Comparison of ENCODE assay signal across 6 cellular contexts in genomic region chr2:241150660-241151530, GRCh38. TPM values are rescaled to one million over a fixed set of nuclear protein-coding genes. Genes with fewer than 3 reads are reported as not detected.
A peak's percentile ranks its signal among the peaks of the same experiment; 100 is the strongest.
DNase-seq lines count a peak whose midpoint lies in the region; ATAC-seq and FAIRE-seq lines count a peak whose summit lies in the region.

No MANE protein-coding gene starts in this region.

- H3K27ac Mint-ChIP-seq in activated naive CD8-positive, alpha-beta T cell treated with anti-CD3 and anti-CD28 coated beads for 36 hours, result peak overlapping the region; percentile 86

- peak overlapping the region; percentile 38 for H3K27ac ChIP-seq in GM23248
- H3K27ac ChIP-seq in mesodermal cell (ENCODE audit: low read depth, low read length, severe bottlenecking), result no peak overlapping the region

- DNase-seq in GM23248 (peak; percentile 61), frontal cortex (ENCODE audit: low spot score in 2 of 2) (no peak), NCI-H2171 treated with DMSO at 0.1 percent for 48 hours (lab: John Stamatoyannopoulos, UW) (no peak)
- DNase-seq in activated naive CD8-positive, alpha-beta T cell treated with anti-CD3 and anti-CD28 coated beads for 36 hours, result no peak

- no peak for FAIRE-seq in frontal cortex (lab: Jason Lieb, UNC)

- H3K4me1 ChIP-seq in GM23248 (ENCODE audit: insufficient read depth) (peaks cover 21% of the 10 kb centered on the region), mesodermal cell (ENCODE audit: control insufficient read depth, insufficient read depth, low read length, poor library complexity, severe bottlenecking) (peaks cover 9% of the 10 kb centered on the region)

- peak overlapping the region; percentile 88 for H3K9ac ChIP-seq in GM23248

- H3F3A ChIP-seq in GM23248 (ENCODE audit: insufficient read depth), result peaks cover 9% of the 10 kb centered on the region

- H3K36me3 Mint-ChIP-seq in activated naive CD8-positive, alpha-beta T cell treated with anti-CD3 and anti-CD28 coated beads for 36 hours, result peaks cover 8% of the 10 kb centered on the region

- no peaks in the 10 kb centered on the region for H3K27me3 Mint-ChIP-seq in activated naive CD8-positive, alpha-beta T cell treated with anti-CD3 and anti-CD28 coated beads for 36 hours

- H4K20me1 ChIP-seq in GM23248 (ENCODE audit: insufficient read depth), result no peaks in the 10 kb centered on the region

- no peaks in the 10 kb centered on the region for H3K9me2 ChIP-seq in GM23248 (ENCODE audit: insufficient read depth)

- H3K9me3 ChIP-seq in GM23248 (ENCODE audit: low read depth) (no peaks in the 10 kb centered on the region), mesodermal cell (ENCODE audit: control insufficient read depth, low read length) (no peaks in the 10 kb centered on the region)

- H2AFZ ChIP-seq in GM23248, result peak overlapping the region; percentile 91

- WGBS in GM23248 (ENCODE audit: low coverage in 1 of 2, low lambda C conversion rate in 2 of 2, missing lambda C conversion rate in 2 of 2), 2 experiments, result 3 to 7% methylated on average over 19 to 33 of the region's 37 CpGs
- 17 to 19% methylated on average over 35 to 36 of the region's 37 CpGs for WGBS in mesodermal cell (ENCODE audit: insufficient coverage in 2 of 2), 2 experiments

- no peaks in the 10 kb centered on the region for H3K9me3 Mint-ChIP-seq in activated naive CD8-positive, alpha-beta T cell treated with anti-CD3 and anti-CD28 coated beads for 36 hours

- peak overlapping the region; percentile 88 for H3K4me3 ChIP-seq in GM23248
- H3K4me3 ChIP-seq in mesodermal cell (ENCODE audit: extremely low read depth, insufficient read depth, low read length, poor library complexity, severe bottlenecking), result peak overlapping the region; percentile 90

- H3K4me3 Mint-ChIP-seq in activated naive CD8-positive, alpha-beta T cell treated with anti-CD3 and anti-CD28 coated beads for 36 hours, result peak overlapping the region; percentile 95

- ATAC-seq in HG03025 (IDR thresholded peaks at IDR 0.05; ENCODE audit: low FRiP score, unreplicated experiment), result no peak

- in situ Hi-C loops in GM23248 (cut with MboI), result no loop called here

- H3K4me1 Mint-ChIP-seq in activated naive CD8-positive, alpha-beta T cell treated with anti-CD3 and anti-CD28 coated beads for 36 hours, result peaks cover 48% of the 10 kb centered on the region

- no peaks in the 10 kb centered on the region for H3K36me3 ChIP-seq in GM23248 (ENCODE audit: low read depth)
- H3K36me3 ChIP-seq in mesodermal cell (ENCODE audit: control insufficient read depth, insufficient read depth, low read length), result peaks cover 7% of the 10 kb centered on the region

- H3K27me3 ChIP-seq in GM23248 (replicated peaks; ENCODE audit: insufficient read depth), result no peaks in the 10 kb centered on the region

- peak overlapping the region; percentile 95 for H3K4me2 ChIP-seq in GM23248 (ENCODE audit: unreplicated experiment)

- peaks cover 24% of the 10 kb centered on the region for H3K79me2 ChIP-seq in GM23248 (ENCODE audit: insufficient read depth)

RNA-seq across cellular contexts. Expression of gene PPP1R7, which starts 0.6 kb away (rescaled TPM):
- total RNA-seq in GM23248 (2014; rRNA removed; shearing (Covaris generic)), result 44.6 and 53.1 TPM in 2 replicates
- polyA plus RNA-seq in GM23248 (2016; fragmentation: Nextera tagmentation; extraction: Ambion mirVana), result 107 and 110 TPM in 2 replicates
- 10 to 100 TPM; 80.4 to 85.1 TPM for total RNA-seq in activated naive CD8-positive, alpha-beta T cell treated with anti-CD3 and anti-CD28 coated beads for 36 hours
- polyA plus RNA-seq in mesodermal cell (2013, experiment 1 of 2), result 65.2 TPM
- 64.8 TPM for polyA plus RNA-seq in mesodermal cell (2013, experiment 2 of 2)
- 48.9 TPM for total RNA-seq in frontal cortex

RNA-seq across cellular contexts. Expression of gene PASK, which starts 1.6 kb away (rescaled TPM):
- total RNA-seq in GM23248 (2014; rRNA removed; shearing (Covaris generic)), result 0.38 and 2.1 TPM in 2 replicates
- polyA plus RNA-seq in GM23248 (2016; fragmentation: Nextera tagmentation; extraction: Ambion mirVana), result 0.56 and 0.91 TPM in 2 replicates
- 10 to 100 TPM; 68.5 to 76.4 TPM for total RNA-seq in activated naive CD8-positive, alpha-beta T cell treated with anti-CD3 and anti-CD28 coated beads for 36 hours
- 11.5 TPM for polyA plus RNA-seq in mesodermal cell (2013, experiment 1 of 2)
- polyA plus RNA-seq in mesodermal cell (2013, experiment 2 of 2), result 7.6 TPM
- 15.1 TPM for total RNA-seq in frontal cortex

RNA-seq across cellular contexts. Expression of gene ANO7, which starts 37.6 kb away (rescaled TPM):
- 0.22 and 0.38 TPM in 2 replicates for total RNA-seq in GM23248 (2014; rRNA removed; shearing (Covaris generic))
- 2.6 TPM in 2 replicates for polyA plus RNA-seq in GM23248 (2016; fragmentation: Nextera tagmentation; extraction: Ambion mirVana)
- total RNA-seq in activated naive CD8-positive, alpha-beta T cell treated with anti-CD3 and anti-CD28 coated beads for 36 hours, result 1 to 10 TPM; 3.4 to 3.6 TPM
- 1.5 TPM for polyA plus RNA-seq in mesodermal cell (2013, experiment 1 of 2)
- polyA plus RNA-seq in mesodermal cell (2013, experiment 2 of 2), result 1.5 TPM
- 0.41 TPM for total RNA-seq in frontal cortex

RNA-seq across cellular contexts. Expression of gene MTERF4, which starts 48.8 kb away (rescaled TPM):
- total RNA-seq in GM23248 (2014; rRNA removed; shearing (Covaris generic)), result 21.0 and 39.8 TPM in 2 replicates
- 15.1 and 15.8 TPM in 2 replicates for polyA plus RNA-seq in GM23248 (2016; fragmentation: Nextera tagmentation; extraction: Ambion mirVana)
- 10 to 100 TPM; 34.5 to 35.6 TPM for total RNA-seq in activated naive CD8-positive, alpha-beta T cell treated with anti-CD3 and anti-CD28 coated beads for 36 hours
- 25.8 TPM for polyA plus RNA-seq in mesodermal cell (2013, experiment 1 of 2)
- polyA plus RNA-seq in mesodermal cell (2013, experiment 2 of 2), result 28.1 TPM
- total RNA-seq in frontal cortex, result 32.6 TPM
